In genomic region chr7:7428806-7429205, GRCh38 we compare ENCODE assay signal across 19 cellular contexts.
DNase-seq lines count a peak whose midpoint lies in the region; ATAC-seq and TF ChIP-seq lines count a peak whose summit lies in the region.
"Had no signal": no experiment of that assay in that cellular context is flagged by ENCODE, and none has a peak within 500 bp of the region (broad histone marks: within the 10 kb centered on the region; RNA-seq: fewer than 3 reads in every experiment).

No MANE protein-coding gene starts in this region.

- peaks cover 40% of the 10 kb centered on the region for H3F3A ChIP-seq in GM23248 (ENCODE audit: insufficient read depth)

- H4K20me1 ChIP-seq in GM23248 (ENCODE audit: insufficient read depth): no peaks in the 10 kb centered on the region

- H3K9ac ChIP-seq in GM23248: no peak overlapping the region
- H3K9ac ChIP-seq: parathyroid adenoma had no signal

- no peaks in the 10 kb centered on the region for H3K79me2 ChIP-seq in GM23248 (ENCODE audit: insufficient read depth)
- H3K79me2 ChIP-seq: parathyroid adenoma had no signal

- 4% methylated on average over 4 of the region's 4 CpGs for WGBS in GM23248 (ENCODE audit: low coverage in 1 of 2, low lambda C conversion rate in 2 of 2, missing lambda C conversion rate in 2 of 2), 2 experiments

- H3K36me3 ChIP-seq in GM23248 (ENCODE audit: low read depth) (no peaks in the 10 kb centered on the region), ascending aorta (no peaks in the 10 kb centered on the region)
- H3K36me3 ChIP-seq: gastrocnemius medialis, MG63, spleen had no signal

- peak; percentile 16 for DNase-seq in A172 (ENCODE audit: low spot score)
- peak; percentile 62 for DNase-seq in GM23248
- peak; percentile 3 for DNase-seq in astrocyte of the hippocampus (ENCODE audit: low read depth, low spot score)
- peak; percentile 54 for DNase-seq in iris pigment epithelial cell (ENCODE audit: low read depth)
- DNase-seq in ascending aorta (ENCODE audit: low spot score in 2 of 2): no peak
- DNase-seq in NCI-H187 (lab: John Stamatoyannopoulos, UW): no peak
- DNase-seq: activated naive CD4-positive, alpha-beta T cell treated with Interleukin-2 at 50 U/mL for 16 hours; activated T-cell treated with anti-CD3 and anti-CD28 coated beads for 4 hours; effector CD4-positive, alpha-beta T cell; gastrocnemius medialis; MG63; NCI-H187 treated with DMSO at 0.1 percent for 48 hours; spleen; stimulated activated naive B cell treated with anti-CD40 and anti-IgM and Interleukin-4, amounts not matched to agents 10 μg/mL and 1 μg/mL and 100 μg/mL, for 72 hours had no signal

- H3K4me1 ChIP-seq in GM23248 (ENCODE audit: insufficient read depth) (peaks cover 17% of the 10 kb centered on the region), ascending aorta (no peaks in the 10 kb centered on the region)
- H3K4me1 ChIP-seq: gastrocnemius medialis, parathyroid adenoma had no signal

- H3K9me2 ChIP-seq in GM23248 (ENCODE audit: insufficient read depth): no peaks in the 10 kb centered on the region

- H3K27ac ChIP-seq in GM23248: 0 out of 2 replicates have a peak overlapping the region, but pooled peaks have one; percentile 9
- no peak overlapping the region for H3K27ac ChIP-seq in ascending aorta
- H3K27ac ChIP-seq: A549, gastrocnemius medialis, parathyroid adenoma, spleen had no signal

- in situ Hi-C loops in GM23248 (cut with MboI): loop anchor here (5.0 kb wide), 1 partner anchor 108 kb away; the partner anchor contains the start of gene COL28A1

- H2AFZ ChIP-seq in GM23248: peak overlapping the region; percentile 52
- H2AFZ ChIP-seq: parathyroid adenoma had no signal

- no peak for TF ChIP-seq CTCF in ascending aorta (IDR thresholded peaks at IDR 0.05)

- H3K9me3 ChIP-seq in GM23248 (ENCODE audit: low read depth) (no peaks in the 10 kb centered on the region), ascending aorta (no peaks in the 10 kb centered on the region)
- H3K9me3 ChIP-seq: A549, gastrocnemius medialis, MG63, spleen had no signal

- peak overlapping the region; percentile 45 for H3K4me2 ChIP-seq in GM23248 (ENCODE audit: unreplicated experiment)
- H3K4me2 ChIP-seq: A549 had no signal

- H3K27me3 ChIP-seq in GM23248 (replicated peaks; ENCODE audit: insufficient read depth) (no peaks in the 10 kb centered on the region), ascending aorta (no peaks in the 10 kb centered on the region)
- H3K27me3 ChIP-seq: gastrocnemius medialis, MG63, spleen had no signal

- H3K4me3 ChIP-seq in GM23248 (no peak overlapping the region), ascending aorta (no peak overlapping the region)
- H3K4me3 ChIP-seq: A549, gastrocnemius medialis, MG63, spleen had no signal

- ATAC-seq in HG03521 (IDR thresholded peaks at IDR 0.05; ENCODE audit: unreplicated experiment) (no peak), GM18867 (IDR thresholded peaks at IDR 0.05; ENCODE audit: unreplicated experiment) (no peak)
- ATAC-seq: A549; gastrocnemius medialis; Panc1; stimulated activated naive B cell treated with anti-CD40 and anti-IgM and Interleukin-4, amounts not matched to agents 10 μg/mL and 1 μg/mL and 100 μg/mL, for 72 hours had no signal

- intact Hi-C loops in ascending aorta (cut with DNase I): loop anchor here (10.0 kb wide), 1 partner anchor 106 kb away; the partner anchor contains the start of gene COL28A1

Comparison
In these comparisons a context has a peak if more than half of its experiments do, and no peak if none do; other contexts are left out.
1. DNase-seq: peak in A172 (single experiment), GM23248 (single experiment), astrocyte of the hippocampus (single experiment) and iris pigment epithelial cell (single experiment); none in ascending aorta (0 of 2) and NCI-H187 (0 of 2).